8 cellular contexts compared by ENCODE assay signal in the genomic region with DNA sequence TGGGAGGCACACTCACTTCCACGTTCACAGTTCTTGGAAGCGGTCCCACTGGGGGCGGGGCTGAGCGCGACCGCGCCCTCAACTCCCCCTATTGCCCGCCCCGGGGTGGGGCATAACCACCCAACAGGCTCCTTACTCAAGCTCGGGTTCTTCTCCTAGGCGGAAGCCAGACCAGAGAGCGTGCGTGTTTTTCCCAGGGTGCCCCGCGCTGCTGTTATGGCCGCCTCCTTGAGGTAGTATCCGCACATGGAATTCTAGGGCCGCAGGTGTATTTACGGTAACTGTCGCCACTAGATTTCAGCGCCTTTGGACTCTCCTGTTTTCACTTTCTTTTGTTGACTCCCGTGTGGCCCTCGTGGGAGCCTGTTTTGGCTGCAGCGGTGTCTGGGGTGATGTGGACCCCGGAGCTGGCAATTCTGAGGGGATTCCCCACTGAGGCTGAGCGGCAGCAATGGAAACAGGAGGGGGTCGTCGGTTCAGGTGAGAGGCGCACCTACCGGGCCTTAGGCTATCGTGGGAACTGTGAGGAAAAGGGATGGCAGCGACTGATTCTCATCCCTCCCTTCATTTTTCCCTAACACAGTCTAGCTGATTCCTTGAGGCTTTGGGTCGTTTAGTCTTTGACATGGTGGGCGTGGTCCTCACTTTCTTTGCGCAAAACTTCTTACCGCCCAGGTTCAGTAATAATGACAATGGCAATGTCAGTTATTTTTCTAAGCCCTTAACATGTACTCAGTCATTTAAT. TPM values are rescaled to one million over a fixed set of nuclear protein-coding genes. Genes with fewer than 3 reads are reported as not detected.
DNase-seq lines count a peak whose midpoint lies in the region; ATAC-seq and TF ChIP-seq lines count a peak whose summit lies in the region.

A gene (plus strand): TSS at position 150 of the 745 bp plus-strand sequence. CDS start 243 bp downstream, at position 393.

- DNase-seq in AG04450 (ENCODE audit: low read depth, low spot score) (peak; percentile 86), NCI-H226 (peak; percentile 95), WTC11 (ENCODE audit: low spot score) (peak; percentile 94), inferior parietal cortex (ENCODE audit: extremely low spot score) (peak; percentile 95)
- DNase-seq in central memory CD4-positive, alpha-beta T cell, result peak; percentile 95
- peak; percentile 89 to 93 for DNase-seq in stimulated activated CD4-positive, alpha-beta T cell treated with anti-CD3 and anti-CD28 coated beads, Interleukin-12 subunit alpha, Interleukin-12 subunit beta, amount 100 ng/mL, for 24 hours (ENCODE audit: low read depth in 2 of 2)

- no peaks in the 10 kb centered on the region for H3K27me3 ChIP-seq in AG04450 (ENCODE audit: control insufficient read depth, insufficient read depth, low read length)

- no peaks in the 10 kb centered on the region for H3K9me3 Mint-ChIP-seq in WTC11

- H3K9me3 ChIP-seq in AG04450 (ENCODE audit: control insufficient read depth, insufficient read depth, low read length), result no peaks in the 10 kb centered on the region

- peaks cover 16% of the 10 kb centered on the region for H3K4me1 Mint-ChIP-seq in WTC11

- POLR2A ChIA-PET in AG04450 (lab: Yijun Ruan, JAX) (no interaction called here), WTC11 (lab: Charles Lee) (interaction anchor here (0.6 to 1.5 kb wide), 2 partner anchors 16 to 37 kb away, joined by 3 read pairs; no protein-coding TSS in a partner anchor)

- H3K4me3 ChIP-seq in AG04450 (ENCODE audit: low read depth, low read length), result peak within 1 kb of the TSS; percentile 98

- ATAC-seq in GM18909 (IDR thresholded peaks at IDR 0.05; ENCODE audit: poor library complexity, unreplicated experiment) (peak; percentile 100), HG03175 (IDR thresholded peaks at IDR 0.05; ENCODE audit: unreplicated experiment) (peak; percentile 100), WTC11 (peak; percentile 95)

- H3K36me3 Mint-ChIP-seq in WTC11, result peaks cover 10% of the 10 kb centered on the region

- no peaks in the 10 kb centered on the region for H3K27me3 Mint-ChIP-seq in WTC11 (ENCODE audit: low read depth)

- H3K27ac ChIP-seq in AG04450 (ENCODE audit: low read depth, low read length), result peak within 1 kb of the TSS; percentile 11

- peak within 1 kb of the TSS; percentile 88 for H3K4me3 Mint-ChIP-seq in WTC11

- peak within 1 kb of the TSS; percentile 97 for H3K27ac Mint-ChIP-seq in WTC11

- TF ChIP-seq CTCF in AG04450 (IDR thresholded peaks at IDR 0.05; ENCODE audit: low read depth, low read length) (no peak), WTC11 (IDR thresholded peaks at IDR 0.05) (no peak)

- CTCF ChIA-PET in AG04450 (lab: Charles Lee), result no interaction called here
- CTCF ChIA-PET in WTC11 (lab: Charles Lee), result interaction anchor here (0.7 to 2.2 kb wide), 2 partner anchors 91 to 751 kb away, joined by 3 to 5 read pairs; no protein-coding TSS in a partner anchor

TF ChIP-seq in WTC11, 78 proteins besides CTCF, POLR2A, EP300 and RAD21 (continues in another document):
- TF ChIP-seq TCF7 (CRISPR knock-in tag; IDR thresholded peaks at IDR 0.05; ENCODE audit: low read depth), result no peak
- peak; percentile 54; the same call in 1 of the 2 replicates for TF ChIP-seq GABPB1 (CRISPR knock-in tag; IDR thresholded peaks at IDR 0.05)
- TF ChIP-seq, protein P1, sequence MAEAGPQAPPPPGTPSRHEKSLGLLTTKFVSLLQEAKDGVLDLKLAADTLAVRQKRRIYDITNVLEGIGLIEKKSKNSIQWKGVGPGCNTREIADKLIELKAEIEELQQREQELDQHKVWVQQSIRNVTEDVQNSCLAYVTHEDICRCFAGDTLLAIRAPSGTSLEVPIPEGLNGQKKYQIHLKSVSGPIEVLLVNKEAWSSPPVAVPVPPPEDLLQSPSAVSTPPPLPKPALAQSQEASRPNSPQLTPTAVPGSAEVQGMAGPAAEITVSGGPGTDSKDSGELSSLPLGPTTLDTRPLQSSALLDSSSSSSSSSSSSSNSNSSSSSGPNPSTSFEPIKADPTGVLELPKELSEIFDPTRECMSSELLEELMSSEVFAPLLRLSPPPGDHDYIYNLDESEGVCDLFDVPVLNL (CRISPR knock-in tag; IDR thresholded peaks at IDR 0.05; ENCODE audit: borderline replicate concordance, low read depth), result no peak
- no peak for TF ChIP-seq FOXP1 (CRISPR knock-in tag; IDR thresholded peaks at IDR 0.05; ENCODE audit: borderline replicate concordance)
- TF ChIP-seq, protein P2, sequence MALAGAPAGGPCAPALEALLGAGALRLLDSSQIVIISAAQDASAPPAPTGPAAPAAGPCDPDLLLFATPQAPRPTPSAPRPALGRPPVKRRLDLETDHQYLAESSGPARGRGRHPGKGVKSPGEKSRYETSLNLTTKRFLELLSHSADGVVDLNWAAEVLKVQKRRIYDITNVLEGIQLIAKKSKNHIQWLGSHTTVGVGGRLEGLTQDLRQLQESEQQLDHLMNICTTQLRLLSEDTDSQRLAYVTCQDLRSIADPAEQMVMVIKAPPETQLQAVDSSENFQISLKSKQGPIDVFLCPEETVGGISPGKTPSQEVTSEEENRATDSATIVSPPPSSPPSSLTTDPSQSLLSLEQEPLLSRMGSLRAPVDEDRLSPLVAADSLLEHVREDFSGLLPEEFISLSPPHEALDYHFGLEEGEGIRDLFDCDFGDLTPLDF (CRISPR knock-in tag; IDR thresholded peaks at IDR 0.05), result peak; percentile 37; the same call in 1 of the 2 replicates
- TF ChIP-seq, protein P3, sequence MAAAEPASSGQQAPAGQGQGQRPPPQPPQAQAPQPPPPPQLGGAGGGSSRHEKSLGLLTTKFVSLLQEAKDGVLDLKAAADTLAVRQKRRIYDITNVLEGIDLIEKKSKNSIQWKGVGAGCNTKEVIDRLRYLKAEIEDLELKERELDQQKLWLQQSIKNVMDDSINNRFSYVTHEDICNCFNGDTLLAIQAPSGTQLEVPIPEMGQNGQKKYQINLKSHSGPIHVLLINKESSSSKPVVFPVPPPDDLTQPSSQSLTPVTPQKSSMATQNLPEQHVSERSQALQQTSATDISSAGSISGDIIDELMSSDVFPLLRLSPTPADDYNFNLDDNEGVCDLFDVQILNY (CRISPR knock-in tag; IDR thresholded peaks at IDR 0.05), result peak; percentile 36; the same call in 1 of the 2 replicates
- TF ChIP-seq, protein P4, sequence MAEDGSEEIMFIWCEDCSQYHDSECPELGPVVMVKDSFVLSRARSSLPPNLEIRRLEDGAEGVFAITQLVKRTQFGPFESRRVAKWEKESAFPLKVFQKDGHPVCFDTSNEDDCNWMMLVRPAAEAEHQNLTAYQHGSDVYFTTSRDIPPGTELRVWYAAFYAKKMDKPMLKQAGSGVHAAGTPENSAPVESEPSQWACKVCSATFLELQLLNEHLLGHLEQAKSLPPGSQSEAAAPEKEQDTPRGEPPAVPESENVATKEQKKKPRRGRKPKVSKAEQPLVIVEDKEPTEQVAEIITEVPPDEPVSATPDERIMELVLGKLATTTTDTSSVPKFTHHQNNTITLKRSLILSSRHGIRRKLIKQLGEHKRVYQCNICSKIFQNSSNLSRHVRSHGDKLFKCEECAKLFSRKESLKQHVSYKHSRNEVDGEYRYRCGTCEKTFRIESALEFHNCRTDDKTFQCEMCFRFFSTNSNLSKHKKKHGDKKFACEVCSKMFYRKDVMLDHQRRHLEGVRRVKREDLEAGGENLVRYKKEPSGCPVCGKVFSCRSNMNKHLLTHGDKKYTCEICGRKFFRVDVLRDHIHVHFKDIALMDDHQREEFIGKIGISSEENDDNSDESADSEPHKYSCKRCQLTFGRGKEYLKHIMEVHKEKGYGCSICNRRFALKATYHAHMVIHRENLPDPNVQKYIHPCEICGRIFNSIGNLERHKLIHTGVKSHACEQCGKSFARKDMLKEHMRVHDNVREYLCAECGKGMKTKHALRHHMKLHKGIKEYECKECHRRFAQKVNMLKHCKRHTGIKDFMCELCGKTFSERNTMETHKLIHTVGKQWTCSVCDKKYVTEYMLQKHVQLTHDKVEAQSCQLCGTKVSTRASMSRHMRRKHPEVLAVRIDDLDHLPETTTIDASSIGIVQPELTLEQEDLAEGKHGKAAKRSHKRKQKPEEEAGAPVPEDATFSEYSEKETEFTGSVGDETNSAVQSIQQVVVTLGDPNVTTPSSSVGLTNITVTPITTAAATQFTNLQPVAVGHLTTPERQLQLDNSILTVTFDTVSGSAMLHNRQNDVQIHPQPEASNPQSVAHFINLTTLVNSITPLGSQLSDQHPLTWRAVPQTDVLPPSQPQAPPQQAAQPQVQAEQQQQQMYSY (CRISPR knock-in tag; IDR thresholded peaks at IDR 0.05), result no peak
- 0 out of 2 replicates have a peak, but pooled peaks have one; percentile 30 for TF ChIP-seq FOXJ3 (CRISPR knock-in tag; IDR thresholded peaks at IDR 0.05; ENCODE audit: borderline replicate concordance)
- TF ChIP-seq KAT7 (CRISPR knock-in tag; IDR thresholded peaks at IDR 0.05; ENCODE audit: borderline replicate concordance), result 0 out of 2 replicates have a peak, but pooled peaks have one; percentile 19
- TF ChIP-seq ATF1 (CRISPR knock-in tag; IDR thresholded peaks at IDR 0.05), result no peak
- TF ChIP-seq CREB1 (CRISPR knock-in tag; IDR thresholded peaks at IDR 0.05), result no peak
- TF ChIP-seq ZNF423 (CRISPR knock-in tag; IDR thresholded peaks at IDR 0.05), result no peak
- TF ChIP-seq EMX1 (CRISPR knock-in tag; IDR thresholded peaks at IDR 0.05), result no peak
- TF ChIP-seq TEAD1 (CRISPR knock-in tag; IDR thresholded peaks at IDR 0.05), result 0 out of 2 replicates have a peak, but pooled peaks have one; percentile 21
- TF ChIP-seq ZNF232 (CRISPR knock-in tag; IDR thresholded peaks at IDR 0.05), result no peak

RNA-seq across cellular contexts. Expression of the gene that starts here (rescaled TPM):
- 23.5 and 28.9 TPM in 2 replicates for polyA plus RNA-seq in AG04450 (2011; rRNA removed)
- polyA minus RNA-seq in AG04450 (2011; rRNA and poly(A)+ RNA removed), result 26.5 and 38.3 TPM in 2 replicates
- 21.0 to 25.1 TPM (median 22.1 TPM) in 3 replicates for total RNA-seq in WTC11 (2021)

Comparison
In these comparisons a context has a peak if more than half of its experiments do, and no peak if none do; other contexts are left out.
1. Peak in every context shown above with its lines: DNase-seq, ATAC-seq, H3K4me3 ChIP-seq and H3K27ac ChIP-seq.